ENCODE assay signal across 8 cellular contexts in the genomic region with DNA sequence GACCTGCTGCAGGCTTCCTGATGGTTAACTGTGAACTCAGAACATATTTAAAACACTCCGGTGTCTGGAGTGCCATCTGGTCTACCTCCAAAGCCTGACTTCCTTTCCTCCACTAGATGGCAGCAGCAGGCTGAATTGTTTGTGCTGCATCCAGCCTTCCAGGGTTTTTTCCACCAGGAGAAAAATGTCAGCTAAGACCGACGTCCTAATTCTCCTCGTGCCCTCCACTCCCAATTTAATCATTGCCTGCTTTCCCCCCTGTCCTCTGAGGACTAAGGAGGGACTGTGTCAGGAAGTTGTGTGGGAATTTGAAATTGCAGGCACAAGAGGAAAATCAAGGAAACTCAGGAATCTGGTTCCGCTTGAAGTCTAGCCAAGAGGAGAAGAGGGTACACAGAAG.
A peak's percentile ranks its signal among the peaks of the same experiment; 100 is the strongest.
DNase-seq lines count a peak whose midpoint lies in the region; ATAC-seq and TF ChIP-seq lines count a peak whose summit lies in the region.

No MANE protein-coding gene starts in this region.

- no peak overlapping the region for H3K27ac Mint-ChIP-seq in activated naive CD8-positive, alpha-beta T cell treated with anti-CD3 and anti-CD28 coated beads for 36 hours

- no peaks in the 10 kb centered on the region for H3K9me3 ChIP-seq in DOHH2 (ENCODE audit: control insufficient read depth, insufficient read depth, low read length)
- no peaks in the 10 kb centered on the region for H3K9me3 ChIP-seq in SJCRH30 (replicated peaks)

- peak; percentile 56 for DNase-seq in LNCaP clone FGC (ENCODE audit: low read depth)
- DNase-seq in SJCRH30 = peak; percentile 75 to 92
- DNase-seq in activated naive CD8-positive, alpha-beta T cell treated with anti-CD3 and anti-CD28 coated beads for 36 hours = peak; percentile 40
- peak; percentile 70 for DNase-seq in Right ventricle myocardium superior
- DNase-seq in posterior cingulate gyrus = peak; percentile 49 to 94 (median 78)
- DNase-seq in NK-92 treated with Interleukin-12 subunit alpha and Interleukin-12 subunit beta, amount 100 ng/mL, for 24 hours (lab: John Stamatoyannopoulos, UW) = no peak

- intact Hi-C loops in Right ventricle myocardium superior (cut with DNase I) (loop anchor here (2.0 kb wide), 1 partner anchor 124 kb away; no protein-coding TSS in a partner anchor), posterior cingulate gyrus (cut with DNase I) (loop anchor here (1.0 to 2.0 kb wide), 2 partner anchors 124 to 336 kb away; no protein-coding TSS in a partner anchor)

- H3K4me1 ChIP-seq in DOHH2 (ENCODE audit: control insufficient read depth, low read length) = no peaks in the 10 kb centered on the region
- H3K4me1 ChIP-seq in SJCRH30 = peaks cover 4% of the 10 kb centered on the region; the same call in 1 of the 2 replicates

- no peaks in the 10 kb centered on the region for H3F3A ChIP-seq in DOHH2 (ENCODE audit: control insufficient read depth, insufficient read depth)

- peaks cover 4% of the 10 kb centered on the region; the same call in 1 of the 2 replicates for H4K20me1 ChIP-seq in DOHH2 (ENCODE audit: control insufficient read depth, insufficient read depth, low read depth, low read length)

- H3K9me3 Mint-ChIP-seq in activated naive CD8-positive, alpha-beta T cell treated with anti-CD3 and anti-CD28 coated beads for 36 hours = no peaks in the 10 kb centered on the region

- no peaks in the 10 kb centered on the region for H3K9me2 ChIP-seq in DOHH2 (replicated peaks; ENCODE audit: control insufficient read depth, low read length)

- TF ChIP-seq CTCF in DOHH2 (IDR thresholded peaks at IDR 0.05; ENCODE audit: low read depth, low read length, poor library complexity, severe bottlenecking) (peak; percentile 92), LNCaP clone FGC (IDR thresholded peaks at IDR 0.05; ENCODE audit: control insufficient read depth, extremely low read depth, insufficient read depth) (peak; percentile 92)

- ATAC-seq in Right ventricle myocardium superior (ENCODE audit: poor library complexity) = peak; percentile 81
- no peak for ATAC-seq in HG03025 (IDR thresholded peaks at IDR 0.05; ENCODE audit: low FRiP score, unreplicated experiment)

- H3K4me3 ChIP-seq in DOHH2 (ENCODE audit: low read length) (no peak overlapping the region), LNCaP clone FGC (ENCODE audit: low read depth, low read length) (no peak overlapping the region), SJCRH30 (no peak overlapping the region)

- no peak overlapping the region for H3K4me2 ChIP-seq in DOHH2 (ENCODE audit: low read length)

- no peaks in the 10 kb centered on the region for H3K79me2 ChIP-seq in DOHH2 (ENCODE audit: control insufficient read depth, low read length)

- H3K27me3 Mint-ChIP-seq in activated naive CD8-positive, alpha-beta T cell treated with anti-CD3 and anti-CD28 coated beads for 36 hours = peaks cover 19% of the 10 kb centered on the region

- no peaks in the 10 kb centered on the region for H3K36me3 Mint-ChIP-seq in activated naive CD8-positive, alpha-beta T cell treated with anti-CD3 and anti-CD28 coated beads for 36 hours

- H3K27me3 ChIP-seq in DOHH2 (ENCODE audit: control insufficient read depth, low read length) = 0 out of 2 replicates have a peak, but pooled peaks cover 2% of the 10 kb centered on the region
- H3K27me3 ChIP-seq in SJCRH30 = no peaks in the 10 kb centered on the region

- no peak overlapping the region for H3K4me3 Mint-ChIP-seq in activated naive CD8-positive, alpha-beta T cell treated with anti-CD3 and anti-CD28 coated beads for 36 hours

- H3K36me3 ChIP-seq in DOHH2 (ENCODE audit: control insufficient read depth, low read length) = no peaks in the 10 kb centered on the region
- no peaks in the 10 kb centered on the region for H3K36me3 ChIP-seq in SJCRH30

- H3K4me1 Mint-ChIP-seq in activated naive CD8-positive, alpha-beta T cell treated with anti-CD3 and anti-CD28 coated beads for 36 hours = peaks cover 14% of the 10 kb centered on the region

- no peak overlapping the region for H3K27ac ChIP-seq in DOHH2 (ENCODE audit: low read depth, low read length)
- H3K27ac ChIP-seq in SJCRH30 = no peak overlapping the region
